11 cellular contexts compared by ENCODE assay signal in genomic region chr7:101870361-101871062, GRCh38. TPM values are rescaled to one million over a fixed set of nuclear protein-coding genes. Genes with fewer than 3 reads are reported as not detected.
DNase-seq lines count a peak whose midpoint lies in the region; ATAC-seq and TF ChIP-seq lines count a peak whose summit lies in the region.
"Had no signal": no experiment of that assay in that cellular context is flagged by ENCODE, and none has a peak within 500 bp of the region (broad histone marks: within the 10 kb centered on the region; RNA-seq: fewer than 3 reads in every experiment).

No MANE protein-coding gene starts in this region.

- H3K36me3 ChIP-seq in HAP-1 (replicated peaks) (no peaks in the 10 kb centered on the region), MM.1S (replicated peaks; ENCODE audit: insufficient read depth, low read length) (no peaks in the 10 kb centered on the region)

- POLR2A ChIA-PET in activated B cell treated with CpG ODN at 0.5 μM for 24 hours (lab: Charles Lee), result interaction anchor here (1.0 kb wide), 1 partner anchor 175 kb away, joined by 5 read pairs; no protein-coding TSS in a partner anchor

- no peak overlapping the region for H3K27ac Mint-ChIP-seq in activated B cell treated with CpG ODN at 0.5 μM for 24 hours

- DNase-seq in AG08395 (ENCODE audit: low spot score), result peak; percentile 56
- DNase-seq in HAP-1 (ENCODE audit: low spot score in 2 of 2), result peak; percentile 28 to 52
- no peak for DNase-seq in activated B cell treated with CpG ODN at 0.5 μM for 24 hours
- peak; percentile 47 for DNase-seq in kidney tubule cell (ENCODE audit: low spot score)
- DNase-seq in dermis blood vessel endothelial cell, result no peak
- DNase-seq in MM.1S, result no peak
- DNase-seq: activated naive CD4-positive, alpha-beta T cell treated with Interleukin-2 at 50 U/mL for 16 hours; DND-41; kidney glomerular epithelial cell had no signal

- peaks cover 1% of the 10 kb centered on the region for H3K36me3 Mint-ChIP-seq in activated B cell treated with CpG ODN at 0.5 μM for 24 hours (ENCODE audit: low read depth)

- H3K4me1 Mint-ChIP-seq in activated B cell treated with CpG ODN at 0.5 μM for 24 hours, result peaks cover 34% of the 10 kb centered on the region

- H3K9ac ChIP-seq in MM.1S (ENCODE audit: low read length), result no peak overlapping the region

- H3K4me1 ChIP-seq in HAP-1 (peaks cover 17% of the 10 kb centered on the region), MM.1S (ENCODE audit: low read length) (no peaks in the 10 kb centered on the region)

- H3K27me3 ChIP-seq in HAP-1 (ENCODE audit: low read depth), result no peaks in the 10 kb centered on the region
- H3K27me3 ChIP-seq in MM.1S (replicated peaks; ENCODE audit: insufficient read depth, low read length), result no peaks in the 10 kb centered on the region

- no peaks in the 10 kb centered on the region for H3K9me3 Mint-ChIP-seq in activated B cell treated with CpG ODN at 0.5 μM for 24 hours

- in situ Hi-C loops in HAP-1 (cut with MboI; ENCODE audit: low sequenced_read_pairs), result no loop called here

- CTCF ChIA-PET in activated B cell treated with CpG ODN at 0.5 μM for 24 hours (lab: Charles Lee), result interaction anchor here (0.8 kb wide), 1 partner anchor 14 kb away, joined by 3 read pairs; no protein-coding TSS in a partner anchor

- intact Hi-C loops in activated B cell treated with CpG ODN at 0.5 μM for 24 hours (cut with micrococcal nuclease), result no loop called here

- H3K9me3 ChIP-seq in HAP-1 (no peaks in the 10 kb centered on the region), MM.1S (replicated peaks; ENCODE audit: insufficient read depth, low read length) (no peaks in the 10 kb centered on the region)

- no peak for TF ChIP-seq CTCF in activated B cell treated with CpG ODN at 0.5 μM for 24 hours (IDR thresholded peaks at IDR 0.05)
- no peak for TF ChIP-seq CTCF in MM.1S (IDR thresholded peaks at IDR 0.05; ENCODE audit: low read length)

- H2AFZ ChIP-seq in MM.1S (ENCODE audit: low read length), result no peak overlapping the region

- ATAC-seq in activated B cell treated with CpG ODN at 0.5 μM for 24 hours (ENCODE audit: low read depth) (peak; percentile 37), GM19351 (IDR thresholded peaks at IDR 0.05; ENCODE audit: unreplicated experiment) (no peak), HG02981 (IDR thresholded peaks at IDR 0.05; ENCODE audit: unreplicated experiment) (no peak)

- H3K4me3 Mint-ChIP-seq in activated B cell treated with CpG ODN at 0.5 μM for 24 hours, result no peak overlapping the region

- H3K4me3 ChIP-seq in HAP-1 (no peak overlapping the region), MM.1S (ENCODE audit: low read length) (no peak overlapping the region)

- H3K27me3 Mint-ChIP-seq in activated B cell treated with CpG ODN at 0.5 μM for 24 hours, result no peaks in the 10 kb centered on the region

- peaks cover 88% of the 10 kb centered on the region for H3K79me2 ChIP-seq in MM.1S (ENCODE audit: low read length)

- H3K9me2 ChIP-seq in MM.1S (replicated peaks; ENCODE audit: insufficient read depth, low read length), result no peaks in the 10 kb centered on the region

- no peak overlapping the region for H3K4me2 ChIP-seq in MM.1S (ENCODE audit: low read depth, low read length)

- no peaks in the 10 kb centered on the region for H4K20me1 ChIP-seq in MM.1S (ENCODE audit: insufficient read depth, low read length)

- no peaks in the 10 kb centered on the region for H3F3A ChIP-seq in MM.1S (ENCODE audit: insufficient read depth, low read length)

- H3K27ac ChIP-seq in MM.1S (ENCODE audit: low read length), result no peak overlapping the region

RNA-seq across cellular contexts. Expression of gene CUX1, which starts 53.1 kb away (rescaled TPM):
- 48.6 and 61.7 TPM in 2 replicates for total RNA-seq in activated B cell treated with CpG ODN at 0.5 μM for 24 hours
- 39.5 and 42.5 TPM in 2 replicates for total RNA-seq in dermis blood vessel endothelial cell

Comparison
In these comparisons a context has a peak if more than half of its experiments do, and no peak if none do; other contexts are left out.
1. DNase-seq: peak in AG08395 (single experiment), HAP-1 (2 of 2) and kidney tubule cell (single experiment); none in activated B cell treated with CpG ODN at 0.5 μM for 24 hours (single experiment), dermis blood vessel endothelial cell (single experiment) and MM.1S (single experiment).